Comparison of ENCODE assay signal across 21 cellular contexts in genomic region chr20:31974296-31974695, GRCh38. TPM values are rescaled to one million over a fixed set of nuclear protein-coding genes. Genes with fewer than 3 reads are reported as not detected.
"Had no signal": no experiment of that assay in that cellular context is flagged by ENCODE, and none has a peak within 500 bp of the region (broad histone marks: within the 10 kb centered on the region; RNA-seq: fewer than 3 reads in every experiment).

No MANE protein-coding gene starts in this region.

- H3K27ac ChIP-seq: HL-60, RWPE1 had no signal

- H3K4me2 ChIP-seq: SK-N-SH had no signal

- DNase-seq: KBM-7, MV-4-11, NCI-H1048, NCI-H1105 treated with DMSO at 0.1 percent for 48 hours, NCI-H1417 treated with DMSO at 0.1 percent for 48 hours, NCI-H146, NCI-H1694 treated with DMSO at 0.1 percent for 48 hours, NCI-H1930, NCI-H2081, NCI-H2107, NCI-H524 treated with DMSO at 0.1 percent for 48 hours, NCI-H774, SHP77, SK-N-SH, SW 1271 had no signal

- H3K9ac ChIP-seq: SK-N-SH had no signal

- FAIRE-seq: HTR-8/SVneo had no signal

- H3K9me3 ChIP-seq: SK-N-SH had no signal

RNA-seq across cellular contexts. Expression of gene XKR7, which starts 6.3 kb away (rescaled TPM):
- total RNA-seq: LHCN-M2, MCF 10A, NCI-H460 had no signal

RNA-seq across cellular contexts. Expression of gene CCM2L, which starts 35.9 kb away (rescaled TPM):
- total RNA-seq: LHCN-M2, MCF 10A, NCI-H460 had no signal
- polyA plus RNA-seq: SK-N-SH had no signal
